Comparison of ENCODE assay signal across 8 cellular contexts in genomic region chrX:1452497-1453389, GRCh38. TPM values are rescaled to one million over a fixed set of nuclear protein-coding genes. Genes with fewer than 3 reads are reported as not detected.
A peak's percentile ranks its signal among the peaks of the same experiment; 100 is the strongest.
DNase-seq lines count a peak whose midpoint lies in the region; ATAC-seq and TF ChIP-seq lines count a peak whose summit lies in the region.

ASMTL (minus strand) TSS chrX:1452909; CDS start chrX:1452840, 69 bp downstream.

- DNase-seq in SK-N-DZ (ENCODE audit: low spot score) (peak; percentile 91), astrocyte of the spinal cord (ENCODE audit: low read depth, low spot score) (peak; percentile 99), iPS DF 4.7 (ENCODE audit: extremely low read depth, low spot score) (peak; percentile 87), NCI-H2081 (lab: John Stamatoyannopoulos, UW) (no peak), SW 1271 (lab: John Stamatoyannopoulos, UW) (no peak)

- H3K4me2 ChIP-seq in skeletal muscle satellite cell (ENCODE audit: low read length), result peak within 1 kb of the TSS; percentile 90

- peak; percentile 75 for ATAC-seq in GM18502 (IDR thresholded peaks at IDR 0.05; ENCODE audit: poor library complexity, unreplicated experiment)
- peak; percentile 58 for ATAC-seq in HG02938 (IDR thresholded peaks at IDR 0.05; ENCODE audit: unreplicated experiment)

- peak within 1 kb of the TSS; percentile 96 for H3K9ac ChIP-seq in skeletal muscle satellite cell (ENCODE audit: low read depth, low read length)

- peaks cover 11% of the 10 kb centered on the region for H3K27me3 ChIP-seq in skeletal muscle satellite cell (ENCODE audit: control insufficient read depth, insufficient read depth, low read length)

- no peak for TF ChIP-seq CTCF in astrocyte of the spinal cord (IDR thresholded peaks at IDR 0.05; ENCODE audit: low read depth, low read length)

- H3K4me1 ChIP-seq in skeletal muscle satellite cell (ENCODE audit: control insufficient read depth, insufficient read depth, low read length), result no peaks in the 10 kb centered on the region

- no peaks in the 10 kb centered on the region for H3K36me3 ChIP-seq in skeletal muscle satellite cell (ENCODE audit: insufficient read depth, low read length)

- H3K9me3 ChIP-seq in skeletal muscle satellite cell (replicated peaks; ENCODE audit: low read length), result no peaks in the 10 kb centered on the region

- in situ Hi-C loops in astrocyte of the spinal cord (cut with HindIII; ENCODE audit: low sequenced_read_pairs), result no loop called here

- peak within 1 kb of the TSS; percentile 95 for H3K4me3 ChIP-seq in astrocyte of the spinal cord (ENCODE audit: low read depth, low read length)
- peak within 1 kb of the TSS; percentile 98 for H3K4me3 ChIP-seq in skeletal muscle satellite cell (ENCODE audit: low read length)

RNA-seq across cellular contexts. Expression of gene ASMTL, which starts in this region (rescaled TPM):
- polyA plus RNA-seq in SK-N-DZ (2014; cell fraction: cytosol; rRNA removed), result 2.3 and 3.5 TPM in 2 replicates
- 5.2 and 6.5 TPM in 2 replicates for polyA plus RNA-seq in SK-N-DZ (2014; cell fraction: nucleus; rRNA removed)
- 28.6 and 37.8 TPM in 2 replicates for total RNA-seq in skeletal muscle satellite cell (2012; rRNA removed)

Comparison
In these comparisons a context has a peak if more than half of its experiments do, and no peak if none do; other contexts are left out.
1. DNase-seq: peak in SK-N-DZ (single experiment), astrocyte of the spinal cord (single experiment) and iPS DF 4.7 (single experiment); none in NCI-H2081 (0 of 2) and SW 1271 (0 of 2).